Comparison of ENCODE assay signal across 1 cellular context in genomic region chr7:23013715-23014649, GRCh38.
TF ChIP-seq lines count a peak whose summit lies in the region.

Gene HYCC1 (minus strand): TSS chr7:23014130. CDS start chr7:22991111, 23,019 bp downstream.

TF ChIP-seq in HepG2, 621 proteins besides CTCF, POLR2A, EP300 and RAD21 (continued from another document):
- TF ChIP-seq ZNF367 (CRISPR knock-in tag; IDR thresholded peaks at IDR 0.05; ENCODE audit: borderline replicate concordance) (0 out of 2 replicates have a peak, but pooled peaks have one; percentile 51), POGZ (CRISPR knock-in tag; IDR thresholded peaks at IDR 0.05) (peak; percentile 75), MEIS1 (CRISPR knock-in tag; IDR thresholded peaks at IDR 0.05; ENCODE audit: borderline replicate concordance) (peak; percentile 83; the same call in 1 of the 2 replicates), RBM39 (IDR thresholded peaks at IDR 0.05; ENCODE audit: low read depth, low read length, poor library complexity, severe bottlenecking) (no peak), KAT2B (IDR thresholded peaks at IDR 0.05; ENCODE audit: borderline replicate concordance, low read depth, low read length) (no peak), ZNF569 (CRISPR knock-in tag; IDR thresholded peaks at IDR 0.05; ENCODE audit: borderline replicate concordance) (no peak), ZNF75D (CRISPR knock-in tag; IDR thresholded peaks at IDR 0.05; ENCODE audit: borderline replicate concordance) (no peak), TEF (CRISPR knock-in tag; IDR thresholded peaks at IDR 0.05) (no peak), CCDC6 (CRISPR knock-in tag; IDR thresholded peaks at IDR 0.05) (0 out of 2 replicates have a peak, but pooled peaks have one; percentile 16), MYC (CRISPR knock-in tag; IDR thresholded peaks at IDR 0.05; ENCODE audit: borderline replicate concordance) (0 out of 2 replicates have a peak, but pooled peaks have one; percentile 62), MAFK (conservative IDR thresholded peaks at IDR 0.05 in 1 of 2, IDR thresholded peaks at IDR 0.05 in 1 of 2; ENCODE audit: low read length in 2 of 2) (no peak), BATF2 (CRISPR knock-in tag; IDR thresholded peaks at IDR 0.05) (no peak), ZNF576 (CRISPR knock-in tag; IDR thresholded peaks at IDR 0.05) (no peak), ZSCAN21 (CRISPR knock-in tag; IDR thresholded peaks at IDR 0.05; ENCODE audit: borderline replicate concordance) (no peak), ATRX (CRISPR knock-in tag; IDR thresholded peaks at IDR 0.05; ENCODE audit: borderline replicate concordance) (no peak), SRY (CRISPR knock-in tag; IDR thresholded peaks at IDR 0.05) (no peak), ZNF292 (CRISPR knock-in tag; IDR thresholded peaks at IDR 0.05; ENCODE audit: borderline replicate concordance, low read depth) (no peak; the same call in 1 of the 2 replicates), REST (IDR thresholded peaks at IDR 0.05; ENCODE audit: borderline replicate concordance in 1 of 2, low read depth in 1 of 2, low read length in 2 of 2) (peak in 1 of 2 experiments; percentile 64; a peak in 1 of 4 replicates)
